ENCODE assay signal across 1 cellular context in the genomic region with DNA sequence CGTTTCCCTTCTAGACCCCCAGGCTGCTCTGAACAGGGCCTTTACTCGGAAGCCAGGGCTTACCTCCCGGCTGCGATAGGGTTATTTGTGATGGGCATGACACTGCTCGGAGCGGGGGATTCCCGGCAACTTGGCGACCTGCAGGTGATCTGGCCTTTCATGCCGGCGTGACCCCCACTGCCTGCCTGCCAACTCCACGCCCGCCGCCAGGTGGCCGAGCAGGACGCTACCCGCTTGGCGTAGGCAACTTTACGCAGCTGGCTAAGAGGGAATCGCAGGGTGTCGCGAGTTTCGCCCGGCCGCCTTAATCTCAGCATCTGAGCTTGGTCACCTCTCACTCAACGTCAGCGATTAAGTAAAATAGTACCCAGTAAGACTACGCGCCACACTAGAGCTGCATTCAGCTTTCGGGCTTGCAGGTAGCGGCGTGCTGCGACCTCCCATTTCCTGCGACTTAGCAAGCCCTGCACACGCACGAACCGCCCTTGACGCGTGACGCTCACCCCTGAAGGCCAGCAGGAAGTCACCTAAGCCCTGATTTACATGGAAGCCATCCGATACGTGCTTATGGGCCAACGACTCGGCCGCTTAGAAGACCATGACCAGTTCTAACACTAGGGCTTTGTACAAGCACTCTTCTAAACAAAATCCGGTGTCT.
TF ChIP-seq lines count a peak whose summit lies in the region.

No MANE protein-coding gene starts in this region.

TF ChIP-seq in GM12878, 131 proteins besides CTCF, POLR2A, EP300 and RAD21 (continues in another document):
- no peak for TF ChIP-seq JUND (IDR thresholded peaks at IDR 0.05; ENCODE audit: low read depth, low read length)
- peak; percentile 14 to 27; a peak in 1 of 3 replicates for TF ChIP-seq EGR1 (IDR thresholded peaks at IDR 0.05; ENCODE audit: borderline replicate concordance in 1 of 2, low read depth in 2 of 2, low read length in 2 of 2)
- TF ChIP-seq SMARCA5 (IDR thresholded peaks at IDR 0.05): peak; percentile 91
- TF ChIP-seq, protein P1, sequence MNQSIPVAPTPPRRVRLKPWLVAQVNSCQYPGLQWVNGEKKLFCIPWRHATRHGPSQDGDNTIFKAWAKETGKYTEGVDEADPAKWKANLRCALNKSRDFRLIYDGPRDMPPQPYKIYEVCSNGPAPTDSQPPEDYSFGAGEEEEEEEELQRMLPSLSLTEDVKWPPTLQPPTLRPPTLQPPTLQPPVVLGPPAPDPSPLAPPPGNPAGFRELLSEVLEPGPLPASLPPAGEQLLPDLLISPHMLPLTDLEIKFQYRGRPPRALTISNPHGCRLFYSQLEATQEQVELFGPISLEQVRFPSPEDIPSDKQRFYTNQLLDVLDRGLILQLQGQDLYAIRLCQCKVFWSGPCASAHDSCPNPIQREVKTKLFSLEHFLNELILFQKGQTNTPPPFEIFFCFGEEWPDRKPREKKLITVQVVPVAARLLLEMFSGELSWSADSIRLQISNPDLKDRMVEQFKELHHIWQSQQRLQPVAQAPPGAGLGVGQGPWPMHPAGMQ (IDR thresholded peaks at IDR 0.05; ENCODE audit: borderline replicate concordance): no peak
- TF ChIP-seq JUNB (IDR thresholded peaks at IDR 0.05): no peak
- TF ChIP-seq TCF7 (IDR thresholded peaks at IDR 0.05; ENCODE audit: borderline replicate concordance): no peak
- 0 out of 2 replicates have a peak, but pooled peaks have one; percentile 34 for TF ChIP-seq GABPA (IDR thresholded peaks at IDR 0.05; ENCODE audit: low read depth)
- TF ChIP-seq, protein P2, sequence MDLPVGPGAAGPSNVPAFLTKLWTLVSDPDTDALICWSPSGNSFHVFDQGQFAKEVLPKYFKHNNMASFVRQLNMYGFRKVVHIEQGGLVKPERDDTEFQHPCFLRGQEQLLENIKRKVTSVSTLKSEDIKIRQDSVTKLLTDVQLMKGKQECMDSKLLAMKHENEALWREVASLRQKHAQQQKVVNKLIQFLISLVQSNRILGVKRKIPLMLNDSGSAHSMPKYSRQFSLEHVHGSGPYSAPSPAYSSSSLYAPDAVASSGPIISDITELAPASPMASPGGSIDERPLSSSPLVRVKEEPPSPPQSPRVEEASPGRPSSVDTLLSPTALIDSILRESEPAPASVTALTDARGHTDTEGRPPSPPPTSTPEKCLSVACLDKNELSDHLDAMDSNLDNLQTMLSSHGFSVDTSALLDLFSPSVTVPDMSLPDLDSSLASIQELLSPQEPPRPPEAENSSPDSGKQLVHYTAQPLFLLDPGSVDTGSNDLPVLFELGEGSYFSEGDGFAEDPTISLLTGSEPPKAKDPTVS (IDR thresholded peaks at IDR 0.05; ENCODE audit: low read depth, low read length): no peak
- TF ChIP-seq ESRRA (IDR thresholded peaks at IDR 0.05; ENCODE audit: low read length): no peak
- TF ChIP-seq KLF5 (IDR thresholded peaks at IDR 0.05; ENCODE audit: partially characterized antibody): no peak
- no peak for TF ChIP-seq RB1 (IDR thresholded peaks at IDR 0.05; ENCODE audit: borderline replicate concordance)
- TF ChIP-seq CBX3 (IDR thresholded peaks at IDR 0.05; ENCODE audit: borderline replicate concordance, low read depth): no peak
- TF ChIP-seq, protein P3, sequence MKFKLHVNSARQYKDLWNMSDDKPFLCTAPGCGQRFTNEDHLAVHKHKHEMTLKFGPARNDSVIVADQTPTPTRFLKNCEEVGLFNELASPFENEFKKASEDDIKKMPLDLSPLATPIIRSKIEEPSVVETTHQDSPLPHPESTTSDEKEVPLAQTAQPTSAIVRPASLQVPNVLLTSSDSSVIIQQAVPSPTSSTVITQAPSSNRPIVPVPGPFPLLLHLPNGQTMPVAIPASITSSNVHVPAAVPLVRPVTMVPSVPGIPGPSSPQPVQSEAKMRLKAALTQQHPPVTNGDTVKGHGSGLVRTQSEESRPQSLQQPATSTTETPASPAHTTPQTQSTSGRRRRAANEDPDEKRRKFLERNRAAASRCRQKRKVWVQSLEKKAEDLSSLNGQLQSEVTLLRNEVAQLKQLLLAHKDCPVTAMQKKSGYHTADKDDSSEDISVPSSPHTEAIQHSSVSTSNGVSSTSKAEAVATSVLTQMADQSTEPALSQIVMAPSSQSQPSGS (IDR thresholded peaks at IDR 0.05; ENCODE audit: low read length): no peak
- TF ChIP-seq MEF2A (IDR thresholded peaks at IDR 0.05; ENCODE audit: insufficient read depth, low read depth, low read length): no peak
- TF ChIP-seq, protein P4, sequence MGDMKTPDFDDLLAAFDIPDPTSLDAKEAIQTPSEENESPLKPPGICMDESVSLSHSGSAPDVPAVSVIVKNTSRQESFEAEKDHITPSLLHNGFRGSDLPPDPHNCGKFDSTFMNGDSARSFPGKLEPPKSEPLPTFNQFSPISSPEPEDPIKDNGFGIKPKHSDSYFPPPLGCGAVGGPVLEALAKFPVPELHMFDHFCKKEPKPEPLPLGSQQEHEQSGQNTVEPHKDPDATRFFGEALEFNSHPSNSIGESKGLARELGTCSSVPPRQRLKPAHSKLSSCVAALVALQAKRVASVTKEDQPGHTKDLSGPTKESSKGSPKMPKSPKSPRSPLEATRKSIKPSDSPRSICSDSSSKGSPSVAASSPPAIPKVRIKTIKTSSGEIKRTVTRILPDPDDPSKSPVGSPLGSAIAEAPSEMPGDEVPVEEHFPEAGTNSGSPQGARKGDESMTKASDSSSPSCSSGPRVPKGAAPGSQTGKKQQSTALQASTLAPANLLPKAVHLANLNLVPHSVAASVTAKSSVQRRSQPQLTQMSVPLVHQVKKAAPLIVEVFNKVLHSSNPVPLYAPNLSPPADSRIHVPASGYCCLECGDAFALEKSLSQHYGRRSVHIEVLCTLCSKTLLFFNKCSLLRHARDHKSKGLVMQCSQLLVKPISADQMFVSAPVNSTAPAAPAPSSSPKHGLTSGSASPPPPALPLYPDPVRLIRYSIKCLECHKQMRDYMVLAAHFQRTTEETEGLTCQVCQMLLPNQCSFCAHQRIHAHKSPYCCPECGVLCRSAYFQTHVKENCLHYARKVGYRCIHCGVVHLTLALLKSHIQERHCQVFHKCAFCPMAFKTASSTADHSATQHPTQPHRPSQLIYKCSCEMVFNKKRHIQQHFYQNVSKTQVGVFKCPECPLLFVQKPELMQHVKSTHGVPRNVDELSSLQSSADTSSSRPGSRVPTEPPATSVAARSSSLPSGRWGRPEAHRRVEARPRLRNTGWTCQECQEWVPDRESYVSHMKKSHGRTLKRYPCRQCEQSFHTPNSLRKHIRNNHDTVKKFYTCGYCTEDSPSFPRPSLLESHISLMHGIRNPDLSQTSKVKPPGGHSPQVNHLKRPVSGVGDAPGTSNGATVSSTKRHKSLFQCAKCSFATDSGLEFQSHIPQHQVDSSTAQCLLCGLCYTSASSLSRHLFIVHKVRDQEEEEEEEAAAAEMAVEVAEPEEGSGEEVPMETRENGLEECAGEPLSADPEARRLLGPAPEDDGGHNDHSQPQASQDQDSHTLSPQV (IDR thresholded peaks at IDR 0.05): no peak
- TF ChIP-seq, protein P5, sequence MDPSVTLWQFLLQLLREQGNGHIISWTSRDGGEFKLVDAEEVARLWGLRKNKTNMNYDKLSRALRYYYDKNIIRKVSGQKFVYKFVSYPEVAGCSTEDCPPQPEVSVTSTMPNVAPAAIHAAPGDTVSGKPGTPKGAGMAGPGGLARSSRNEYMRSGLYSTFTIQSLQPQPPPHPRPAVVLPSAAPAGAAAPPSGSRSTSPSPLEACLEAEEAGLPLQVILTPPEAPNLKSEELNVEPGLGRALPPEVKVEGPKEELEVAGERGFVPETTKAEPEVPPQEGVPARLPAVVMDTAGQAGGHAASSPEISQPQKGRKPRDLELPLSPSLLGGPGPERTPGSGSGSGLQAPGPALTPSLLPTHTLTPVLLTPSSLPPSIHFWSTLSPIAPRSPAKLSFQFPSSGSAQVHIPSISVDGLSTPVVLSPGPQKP (IDR thresholded peaks at IDR 0.05; ENCODE audit: low read depth, low read length): 0 out of 2 replicates have a peak, but pooled peaks have one; percentile 29
- TF ChIP-seq SIN3A (IDR thresholded peaks at IDR 0.05; ENCODE audit: low read depth, low read length): peak; percentile 76; the same call in 1 of the 2 replicates
- TF ChIP-seq, protein P6, sequence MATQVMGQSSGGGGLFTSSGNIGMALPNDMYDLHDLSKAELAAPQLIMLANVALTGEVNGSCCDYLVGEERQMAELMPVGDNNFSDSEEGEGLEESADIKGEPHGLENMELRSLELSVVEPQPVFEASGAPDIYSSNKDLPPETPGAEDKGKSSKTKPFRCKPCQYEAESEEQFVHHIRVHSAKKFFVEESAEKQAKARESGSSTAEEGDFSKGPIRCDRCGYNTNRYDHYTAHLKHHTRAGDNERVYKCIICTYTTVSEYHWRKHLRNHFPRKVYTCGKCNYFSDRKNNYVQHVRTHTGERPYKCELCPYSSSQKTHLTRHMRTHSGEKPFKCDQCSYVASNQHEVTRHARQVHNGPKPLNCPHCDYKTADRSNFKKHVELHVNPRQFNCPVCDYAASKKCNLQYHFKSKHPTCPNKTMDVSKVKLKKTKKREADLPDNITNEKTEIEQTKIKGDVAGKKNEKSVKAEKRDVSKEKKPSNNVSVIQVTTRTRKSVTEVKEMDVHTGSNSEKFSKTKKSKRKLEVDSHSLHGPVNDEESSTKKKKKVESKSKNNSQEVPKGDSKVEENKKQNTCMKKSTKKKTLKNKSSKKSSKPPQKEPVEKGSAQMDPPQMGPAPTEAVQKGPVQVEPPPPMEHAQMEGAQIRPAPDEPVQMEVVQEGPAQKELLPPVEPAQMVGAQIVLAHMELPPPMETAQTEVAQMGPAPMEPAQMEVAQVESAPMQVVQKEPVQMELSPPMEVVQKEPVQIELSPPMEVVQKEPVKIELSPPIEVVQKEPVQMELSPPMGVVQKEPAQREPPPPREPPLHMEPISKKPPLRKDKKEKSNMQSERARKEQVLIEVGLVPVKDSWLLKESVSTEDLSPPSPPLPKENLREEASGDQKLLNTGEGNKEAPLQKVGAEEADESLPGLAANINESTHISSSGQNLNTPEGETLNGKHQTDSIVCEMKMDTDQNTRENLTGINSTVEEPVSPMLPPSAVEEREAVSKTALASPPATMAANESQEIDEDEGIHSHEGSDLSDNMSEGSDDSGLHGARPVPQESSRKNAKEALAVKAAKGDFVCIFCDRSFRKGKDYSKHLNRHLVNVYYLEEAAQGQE (IDR thresholded peaks at IDR 0.05; ENCODE audit: low read depth, low read length): no peak
- peak; percentile 41; the same call in 1 of the 2 replicates for TF ChIP-seq NR2C1 (IDR thresholded peaks at IDR 0.05)
- TF ChIP-seq, protein P7, sequence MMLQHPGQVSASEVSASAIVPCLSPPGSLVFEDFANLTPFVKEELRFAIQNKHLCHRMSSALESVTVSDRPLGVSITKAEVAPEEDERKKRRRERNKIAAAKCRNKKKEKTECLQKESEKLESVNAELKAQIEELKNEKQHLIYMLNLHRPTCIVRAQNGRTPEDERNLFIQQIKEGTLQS (IDR thresholded peaks at IDR 0.05; ENCODE audit: borderline replicate concordance, extremely low read depth, low read depth, low read length): no peak
- peak; percentile 3; the same call in 1 of the 2 replicates for TF ChIP-seq SPI1 (IDR thresholded peaks at IDR 0.05; ENCODE audit: borderline replicate concordance, insufficient read depth, low read depth, low read length)
- TF ChIP-seq KAT2A (conservative IDR thresholded peaks at IDR 0.05; ENCODE audit: control insufficient read depth, low read depth, low read length): no peak
- peak; percentile 78 for TF ChIP-seq CREM (IDR thresholded peaks at IDR 0.05; ENCODE audit: low read depth)
- peak; percentile 72 for TF ChIP-seq PAX5 (IDR thresholded peaks at IDR 0.05; ENCODE audit: borderline replicate concordance, low read depth, low read length)
- no peak for TF ChIP-seq ZSCAN29 (IDR thresholded peaks at IDR 0.05)
- TF ChIP-seq TARDBP (IDR thresholded peaks at IDR 0.05; ENCODE audit: borderline replicate concordance): no peak; the same call in 1 of the 2 replicates
- TF ChIP-seq MYB (IDR thresholded peaks at IDR 0.05; ENCODE audit: borderline replicate concordance, low read depth, low read length): no peak
- no peak; the same call in 1 of the 2 replicates for TF ChIP-seq SREBF1 (IDR thresholded peaks at IDR 0.05; ENCODE audit: low read length)
- peak; percentile 96 for TF ChIP-seq NR2F1 (conservative IDR thresholded peaks at IDR 0.05)
- no peak for TF ChIP-seq ZNF384 (IDR thresholded peaks at IDR 0.05; ENCODE audit: borderline replicate concordance, low read depth, low read length)
- TF ChIP-seq ETV6 (conservative IDR thresholded peaks at IDR 0.05 in 1 of 2, IDR thresholded peaks at IDR 0.05 in 1 of 2; ENCODE audit: borderline replicate concordance in 1 of 2, low read depth in 1 of 2): 0 out of 4 replicates have a peak, but pooled peaks of 1 of the 2 experiments have one; percentile 29
- TF ChIP-seq HDGF (IDR thresholded peaks at IDR 0.05): 0 out of 2 replicates have a peak, but pooled peaks have one; percentile 53
- TF ChIP-seq, protein P8, sequence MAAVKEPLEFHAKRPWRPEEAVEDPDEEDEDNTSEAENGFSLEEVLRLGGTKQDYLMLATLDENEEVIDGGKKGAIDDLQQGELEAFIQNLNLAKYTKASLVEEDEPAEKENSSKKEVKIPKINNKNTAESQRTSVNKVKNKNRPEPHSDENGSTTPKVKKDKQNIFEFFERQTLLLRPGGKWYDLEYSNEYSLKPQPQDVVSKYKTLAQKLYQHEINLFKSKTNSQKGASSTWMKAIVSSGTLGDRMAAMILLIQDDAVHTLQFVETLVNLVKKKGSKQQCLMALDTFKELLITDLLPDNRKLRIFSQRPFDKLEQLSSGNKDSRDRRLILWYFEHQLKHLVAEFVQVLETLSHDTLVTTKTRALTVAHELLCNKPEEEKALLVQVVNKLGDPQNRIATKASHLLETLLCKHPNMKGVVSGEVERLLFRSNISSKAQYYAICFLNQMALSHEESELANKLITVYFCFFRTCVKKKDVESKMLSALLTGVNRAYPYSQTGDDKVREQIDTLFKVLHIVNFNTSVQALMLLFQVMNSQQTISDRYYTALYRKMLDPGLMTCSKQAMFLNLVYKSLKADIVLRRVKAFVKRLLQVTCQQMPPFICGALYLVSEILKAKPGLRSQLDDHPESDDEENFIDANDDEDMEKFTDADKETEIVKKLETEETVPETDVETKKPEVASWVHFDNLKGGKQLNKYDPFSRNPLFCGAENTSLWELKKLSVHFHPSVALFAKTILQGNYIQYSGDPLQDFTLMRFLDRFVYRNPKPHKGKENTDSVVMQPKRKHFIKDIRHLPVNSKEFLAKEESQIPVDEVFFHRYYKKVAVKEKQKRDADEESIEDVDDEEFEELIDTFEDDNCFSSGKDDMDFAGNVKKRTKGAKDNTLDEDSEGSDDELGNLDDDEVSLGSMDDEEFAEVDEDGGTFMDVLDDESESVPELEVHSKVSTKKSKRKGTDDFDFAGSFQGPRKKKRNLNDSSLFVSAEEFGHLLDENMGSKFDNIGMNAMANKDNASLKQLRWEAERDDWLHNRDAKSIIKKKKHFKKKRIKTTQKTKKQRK (IDR thresholded peaks at IDR 0.05; ENCODE audit: low read depth, low read length): no peak
- TF ChIP-seq SRF (IDR thresholded peaks at IDR 0.05; ENCODE audit: low read depth in 2 of 2, low read length in 2 of 2): no peak
